Comparison of ENCODE assay signal across 1 cellular context in genomic region chr12:113184900-113185179, GRCh38.
A peak's percentile ranks its signal among the peaks of the same experiment; 100 is the strongest.
TF ChIP-seq lines count a peak whose summit lies in the region.

No MANE protein-coding gene starts in this region.

TF ChIP-seq in HepG2, 621 proteins besides CTCF, POLR2A, EP300 and RAD21 (continues in another document):
- TF ChIP-seq ZNF33A (CRISPR knock-in tag; IDR thresholded peaks at IDR 0.05; ENCODE audit: borderline replicate concordance) (peak; percentile 61; the same call in 1 of the 2 replicates), DMTF1 (CRISPR knock-in tag; IDR thresholded peaks at IDR 0.05) (no peak), NFKBIZ (CRISPR knock-in tag; IDR thresholded peaks at IDR 0.05) (0 out of 2 replicates have a peak, but pooled peaks have one; percentile 9), DMAP1 (CRISPR knock-in tag; IDR thresholded peaks at IDR 0.05) (peak; percentile 93; the same call in 1 of the 2 replicates), BORCS8-MEF2B (CRISPR knock-in tag; IDR thresholded peaks at IDR 0.05) (no peak), ZNF234 (CRISPR knock-in tag; conservative IDR thresholded peaks at IDR 0.05) (no peak), ZNF770 (CRISPR knock-in tag; IDR thresholded peaks at IDR 0.05) (peak; percentile 83; the same call in 1 of the 2 replicates), GPBP1L1 (CRISPR knock-in tag; IDR thresholded peaks at IDR 0.05) (no peak), SP2 (CRISPR knock-in tag; IDR thresholded peaks at IDR 0.05) (peak; percentile 90), ZNF121 (CRISPR knock-in tag; IDR thresholded peaks at IDR 0.05) (no peak), MYC (CRISPR knock-in tag; IDR thresholded peaks at IDR 0.05; ENCODE audit: borderline replicate concordance) (no peak; the same call in 1 of the 2 replicates), CREB1 (IDR thresholded peaks at IDR 0.05) (no peak), CREB1 (CRISPR knock-in tag; IDR thresholded peaks at IDR 0.05) (no peak), ZFP41 (CRISPR knock-in tag; IDR thresholded peaks at IDR 0.05; ENCODE audit: borderline replicate concordance) (0 out of 2 replicates have a peak, but pooled peaks have one; percentile 9), ZNF775 (CRISPR knock-in tag; IDR thresholded peaks at IDR 0.05; ENCODE audit: borderline replicate concordance) (no peak), ZSCAN20 (CRISPR knock-in tag; IDR thresholded peaks at IDR 0.05; ENCODE audit: borderline replicate concordance) (no peak), ZNF703 (CRISPR knock-in tag; IDR thresholded peaks at IDR 0.05; ENCODE audit: borderline replicate concordance) (peak; percentile 67; the same call in 1 of the 2 replicates), XBP1 (CRISPR knock-in tag; IDR thresholded peaks at IDR 0.05) (peak; percentile 46; the same call in 1 of the 2 replicates), ZBTB4 (CRISPR knock-in tag; IDR thresholded peaks at IDR 0.05; ENCODE audit: borderline replicate concordance) (0 out of 2 replicates have a peak, but pooled peaks have one; percentile 21), GABPA (IDR thresholded peaks at IDR 0.05; ENCODE audit: low read depth, low read length) (peak; percentile 33; the same call in 1 of the 2 replicates), GABPA (CRISPR knock-in tag; IDR thresholded peaks at IDR 0.05; ENCODE audit: low read depth) (peak; percentile 57; the same call in 1 of the 2 replicates), ZBTB10 (CRISPR knock-in tag; IDR thresholded peaks at IDR 0.05; ENCODE audit: borderline replicate concordance) (peak; percentile 54; the same call in 1 of the 2 replicates), KLF15 (CRISPR knock-in tag; IDR thresholded peaks at IDR 0.05; ENCODE audit: borderline replicate concordance) (no peak), MAX (IDR thresholded peaks at IDR 0.05) (0 out of 2 replicates have a peak, but pooled peaks have one; percentile 75), NFYB (CRISPR knock-in tag; IDR thresholded peaks at IDR 0.05) (peak; percentile 94), ZHX2 (IDR thresholded peaks at IDR 0.05; ENCODE audit: low read depth) (0 out of 2 replicates have a peak, but pooled peaks have one; percentile 11), ZHX2 (CRISPR knock-in tag; IDR thresholded peaks at IDR 0.05; ENCODE audit: borderline replicate concordance) (no peak), ZSCAN21 (CRISPR knock-in tag; IDR thresholded peaks at IDR 0.05; ENCODE audit: borderline replicate concordance) (no peak), MNT (IDR thresholded peaks at IDR 0.05) (0 out of 2 replicates have a peak, but pooled peaks have one; percentile 6), ZNF598 (CRISPR knock-in tag; IDR thresholded peaks at IDR 0.05; ENCODE audit: borderline replicate concordance) (0 out of 2 replicates have a peak, but pooled peaks have one; percentile 80), SALL2 (CRISPR knock-in tag; IDR thresholded peaks at IDR 0.05) (no peak), ZNF572 (CRISPR knock-in tag; IDR thresholded peaks at IDR 0.05) (peak; percentile 91; the same call in 1 of the 2 replicates), MXI1 (IDR thresholded peaks at IDR 0.05; ENCODE audit: borderline replicate concordance, low read depth, low read length) (peak; percentile 57; the same call in 2 of the 3 replicates), E2F1 (CRISPR knock-in tag; IDR thresholded peaks at IDR 0.05) (0 out of 2 replicates have a peak, but pooled peaks have one; percentile 40), ZNF564 (CRISPR knock-in tag; IDR thresholded peaks at IDR 0.05) (0 out of 2 replicates have a peak, but pooled peaks have one; percentile 27), ZNF430 (CRISPR knock-in tag; IDR thresholded peaks at IDR 0.05) (0 out of 2 replicates have a peak, but pooled peaks have one; percentile 76), HMG20B (CRISPR knock-in tag; conservative IDR thresholded peaks at IDR 0.05) (no peak), ZNF792 (CRISPR knock-in tag; IDR thresholded peaks at IDR 0.05) (peak; percentile 2; the same call in 1 of the 2 replicates)
